8 cellular contexts compared by ENCODE assay signal in the genomic region with DNA sequence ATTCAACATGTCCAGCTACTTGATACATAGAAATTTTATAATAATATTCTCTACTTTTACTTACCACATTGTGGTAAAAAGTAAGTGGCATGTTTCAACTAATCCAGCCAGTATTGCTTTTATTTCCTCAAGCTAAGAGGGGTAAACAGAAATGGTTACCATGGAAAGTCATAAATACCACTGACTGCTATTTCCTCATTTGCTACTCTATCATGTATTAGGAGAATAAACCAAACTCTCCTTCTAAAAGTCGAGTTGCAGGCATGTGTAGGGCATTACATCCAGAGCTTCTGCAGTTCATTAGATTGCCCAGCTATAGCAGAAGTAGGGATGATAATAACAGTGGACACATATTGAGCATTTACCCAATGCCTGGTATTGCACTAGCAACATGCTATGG.
DNase-seq lines count a peak whose midpoint lies in the region; ATAC-seq and TF ChIP-seq lines count a peak whose summit lies in the region.
"Had no signal": no experiment of that assay in that cellular context is flagged by ENCODE, and none has a peak within 500 bp of the region (broad histone marks: within the 10 kb centered on the region; RNA-seq: fewer than 3 reads in every experiment).

No MANE protein-coding gene starts in this region.

- no peaks in the 10 kb centered on the region for H3K27me3 Mint-ChIP-seq in nephron progenitor cell (ENCODE audit: low read depth, poor library complexity)
- H3K27me3 Mint-ChIP-seq: activated CD4-positive, alpha-beta memory T cell treated with anti-CD3 and anti-CD28 coated beads for 36 hours had no signal

- peaks cover 7% of the 10 kb centered on the region for H3K36me3 Mint-ChIP-seq in nephron progenitor cell (ENCODE audit: low read depth)

- H3K4me1 Mint-ChIP-seq in nephron progenitor cell: peaks cover 43% of the 10 kb centered on the region

- ATAC-seq in GM18498 (IDR thresholded peaks at IDR 0.05; ENCODE audit: unreplicated experiment) (peak; percentile 67), HG03520 (IDR thresholded peaks at IDR 0.05; ENCODE audit: unreplicated experiment) (peak; percentile 67), GM19351 (IDR thresholded peaks at IDR 0.05; ENCODE audit: unreplicated experiment) (no peak), HG02981 (IDR thresholded peaks at IDR 0.05; ENCODE audit: unreplicated experiment) (no peak), GM19467 (IDR thresholded peaks at IDR 0.05; ENCODE audit: unreplicated experiment) (no peak)

- peak; percentile 36 for DNase-seq in central memory CD4-positive, alpha-beta T cell
- no peak for DNase-seq in nephron progenitor cell
- DNase-seq: activated CD4-positive, alpha-beta memory T cell treated with anti-CD3 and anti-CD28 coated beads for 36 hours had no signal

- H3K4me3 Mint-ChIP-seq in nephron progenitor cell: no peak overlapping the region
- H3K4me3 Mint-ChIP-seq: activated CD4-positive, alpha-beta memory T cell treated with anti-CD3 and anti-CD28 coated beads for 36 hours had no signal

- H3K27ac Mint-ChIP-seq in nephron progenitor cell: peak overlapping the region; percentile 39
- H3K27ac Mint-ChIP-seq: activated CD4-positive, alpha-beta memory T cell treated with anti-CD3 and anti-CD28 coated beads for 36 hours had no signal

- peaks cover 2% of the 10 kb centered on the region for H3K9me3 Mint-ChIP-seq in nephron progenitor cell
- H3K9me3 Mint-ChIP-seq: activated CD4-positive, alpha-beta memory T cell treated with anti-CD3 and anti-CD28 coated beads for 36 hours had no signal

- TF ChIP-seq CTCF in nephron progenitor cell (IDR thresholded peaks at IDR 0.05): no peak

Comparison
In these comparisons a context has a peak if more than half of its experiments do, and no peak if none do; other contexts are left out.
1. ATAC-seq: peak in GM18498 (single experiment) and HG03520 (single experiment); none in GM19351 (single experiment), HG02981 (single experiment) and GM19467 (single experiment).